Comparison of ENCODE assay signal across 15 cellular contexts in the genomic region with DNA sequence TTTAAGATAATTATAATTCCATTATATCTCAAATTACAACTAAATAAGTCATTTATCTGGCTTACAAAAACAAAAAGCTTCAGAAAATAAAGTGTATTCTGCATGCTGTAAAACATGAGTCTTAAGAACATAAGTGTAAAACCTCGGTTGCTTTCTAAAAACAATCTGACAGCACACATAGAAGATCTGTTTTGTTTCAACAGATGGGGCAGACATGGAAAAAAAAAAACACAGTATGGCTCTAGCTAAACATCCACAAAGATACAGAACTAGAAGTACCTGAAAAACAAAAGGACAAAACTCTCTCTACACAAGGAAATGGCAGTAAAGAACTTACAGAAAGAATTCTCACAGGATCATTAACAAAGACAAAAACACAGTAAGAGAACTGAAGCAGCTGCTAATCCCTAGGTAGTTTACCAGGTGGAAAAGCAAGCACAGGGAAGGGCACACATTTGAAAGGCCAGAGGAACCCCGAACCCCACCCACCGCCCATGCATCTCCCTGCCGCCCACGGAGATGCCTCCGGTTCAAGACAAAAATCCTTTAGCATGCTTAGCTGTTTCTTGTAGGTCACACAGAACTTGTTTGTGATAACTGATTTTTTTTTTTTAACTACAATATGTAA.
DNase-seq lines count a peak whose midpoint lies in the region; ATAC-seq and FAIRE-seq lines count a peak whose summit lies in the region.
"Had no signal": no experiment of that assay in that cellular context is flagged by ENCODE, and none has a peak within 500 bp of the region (broad histone marks: within the 10 kb centered on the region; RNA-seq: fewer than 3 reads in every experiment).

No MANE protein-coding gene starts in this region.

- H3K36me3 ChIP-seq in ACC112 (ENCODE audit: insufficient read depth, low read length) (peaks cover 69% of the 10 kb centered on the region), HUES6 (ENCODE audit: control insufficient read depth, insufficient read depth, low read length) (peaks cover 58% of the 10 kb centered on the region), muscle layer of duodenum (ENCODE audit: control insufficient read depth in 1 of 2, insufficient read depth in 2 of 2, low read length in 2 of 2) (peaks cover 34 to 50% of the 10 kb centered on the region in 2 donors)
- H3K36me3 ChIP-seq: breast epithelium had no signal

- DNase-seq in GDM1 (lab: John Stamatoyannopoulos, UW) (no peak), germinal center (ENCODE audit: low spot score) (no peak), NCI-H1930 (lab: John Stamatoyannopoulos, UW) (no peak)
- DNase-seq: activated naive CD4-positive, alpha-beta T cell; KBM-7; NCI-H1417 treated with DMSO at 0.1 percent for 48 hours; NCI-H526 had no signal

- H3K9ac ChIP-seq in HUES6 (ENCODE audit: low read length): peak overlapping the region; percentile 48

- ATAC-seq in HG03439 (IDR thresholded peaks at IDR 0.05; ENCODE audit: unreplicated experiment): no peak

- no peak overlapping the region for H2AFZ ChIP-seq in ACC112 (ENCODE audit: low read length, unreplicated experiment)

- H3K27me3 ChIP-seq in ACC112 (ENCODE audit: insufficient read depth, low read length) (no peaks in the 10 kb centered on the region), HUES6 (ENCODE audit: control insufficient read depth, insufficient read depth, low read length) (no peaks in the 10 kb centered on the region), muscle layer of duodenum (ENCODE audit: low read depth, low read length) (no peaks in the 10 kb centered on the region)
- H3K27me3 ChIP-seq: breast epithelium, vagina had no signal

- H3K4me1 ChIP-seq in ACC112 (ENCODE audit: control insufficient read depth, insufficient read depth, low read length, unreplicated experiment) (peaks cover 47% of the 10 kb centered on the region), HUES6 (ENCODE audit: control insufficient read depth, insufficient read depth, low read length) (peaks cover 58% of the 10 kb centered on the region), muscle layer of duodenum (ENCODE audit: control insufficient read depth in 1 of 2, insufficient read depth in 2 of 2, low read length in 2 of 2) (peaks cover 11 to 64% of the 10 kb centered on the region in 2 donors)
- H3K4me1 ChIP-seq: breast epithelium had no signal

- H3K4me3 ChIP-seq in ACC112 (ENCODE audit: low read depth, low read length) (no peak overlapping the region), HUES6 (ENCODE audit: low read depth, low read length) (no peak overlapping the region), muscle layer of duodenum (ENCODE audit: low read depth in 1 of 2, low read length in 2 of 2) (no peak overlapping the region)
- H3K4me3 ChIP-seq: breast epithelium, vagina had no signal

- H3K79me2 ChIP-seq in ACC112 (ENCODE audit: control insufficient read depth, insufficient read depth, low read length, unreplicated experiment): no peaks in the 10 kb centered on the region

- no peaks in the 10 kb centered on the region for H3K9me3 ChIP-seq in HUES6 (ENCODE audit: control insufficient read depth, insufficient read depth, low read depth, low read length)
- H3K9me3 ChIP-seq in muscle layer of duodenum (ENCODE audit: control insufficient read depth in 1 of 2, low read length in 2 of 2): no peaks in the 10 kb centered on the region
- H3K9me3 ChIP-seq: breast epithelium, vagina had no signal

- peak overlapping the region; percentile 77; the same call in 1 of the 2 replicates for H3K27ac ChIP-seq in ACC112 (ENCODE audit: low read depth, low read length)
- H3K27ac ChIP-seq in HUES6 (ENCODE audit: low read depth, low read length): peak overlapping the region; percentile 73; the same call in 1 of the 2 replicates
- H3K27ac ChIP-seq in muscle layer of duodenum (ENCODE audit: low read length): peak overlapping the region; percentile 34
- H3K27ac ChIP-seq: breast epithelium, vagina had no signal

- peak; percentile 10 for FAIRE-seq in colon (lab: Jason Lieb, UNC)
- FAIRE-seq: endothelial cell of umbilical vein had no signal
